8 cellular contexts compared by ENCODE assay signal in the genomic region with DNA sequence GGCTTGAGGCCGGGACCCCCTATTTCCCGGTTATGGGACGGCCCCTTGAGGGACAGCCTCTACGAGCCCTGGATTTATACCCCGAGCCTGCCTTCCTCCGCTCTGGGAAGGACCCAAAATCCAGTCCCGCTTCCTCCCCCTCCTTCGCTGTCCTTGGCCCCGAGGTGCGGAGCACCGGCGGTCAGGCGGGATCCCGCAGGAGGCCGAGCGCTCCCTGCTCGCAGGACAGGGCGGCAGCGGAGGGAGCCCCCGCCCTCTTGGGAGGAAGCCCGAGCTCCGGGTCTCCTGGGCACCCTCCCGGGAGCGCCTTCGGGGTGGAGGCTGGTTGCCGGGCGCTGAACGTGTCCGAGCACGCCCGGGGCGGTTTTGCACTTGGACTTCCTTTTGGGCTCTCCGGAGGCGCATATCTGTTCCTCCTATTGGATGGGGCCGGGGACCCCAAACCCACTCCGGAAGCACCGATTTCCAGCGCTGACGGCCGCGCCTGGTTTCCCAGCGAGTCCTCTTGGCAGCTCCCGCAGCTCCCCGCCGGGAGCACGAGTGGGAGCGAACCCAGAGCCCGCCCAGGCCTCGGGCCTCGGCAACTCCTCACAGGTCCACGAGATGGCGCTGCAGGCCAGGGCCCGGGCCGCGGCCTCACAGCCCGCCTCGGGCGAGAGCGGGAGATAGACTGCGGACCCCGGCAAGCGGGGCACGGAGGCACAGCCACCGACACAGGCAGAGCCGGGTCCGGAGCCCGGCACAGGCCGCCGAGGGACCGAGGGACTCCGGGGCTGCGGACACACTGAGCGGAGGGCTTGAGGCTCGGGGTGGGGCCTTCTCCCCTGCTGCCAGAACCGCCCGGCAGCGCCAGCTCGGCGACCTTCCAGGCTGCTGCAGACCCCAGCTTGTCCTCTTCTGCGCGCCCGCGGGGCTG. TPM values are rescaled to one million over a fixed set of nuclear protein-coding genes. Genes with fewer than 3 reads are reported as not detected.
A peak's percentile ranks its signal among the peaks of the same experiment; 100 is the strongest.
DNase-seq lines count a peak whose midpoint lies in the region; ATAC-seq and TF ChIP-seq lines count a peak whose summit lies in the region.

No MANE protein-coding gene starts in this region.

- TF ChIP-seq EP300 in gastroesophageal sphincter (IDR thresholded peaks at IDR 0.05) (no peak), suprapubic skin (IDR thresholded peaks at IDR 0.05) (no peak)

- H3K27me3 ChIP-seq in gastroesophageal sphincter, result peaks cover 27% of the 10 kb centered on the region
- peaks cover 100% of the 10 kb centered on the region for H3K27me3 ChIP-seq in neutrophil
- H3K27me3 ChIP-seq in suprapubic skin, result peaks cover 45% of the 10 kb centered on the region

- ATAC-seq in GM21717 (IDR thresholded peaks at IDR 0.05; ENCODE audit: unreplicated experiment), result peak; percentile 58
- ATAC-seq in gastroesophageal sphincter, result peak; percentile 80

- H3K4me1 ChIP-seq in gastroesophageal sphincter (peaks cover 0 to 88% (median 39%) of the 10 kb centered on the region in 3 donors), neutrophil (ENCODE audit: control insufficient read depth in 1 of 2, insufficient read depth in 1 of 2, low read depth in 1 of 2, low read length in 1 of 2) (peaks cover 46 to 56% of the 10 kb centered on the region in 2 experiments), suprapubic skin (peaks cover 57% of the 10 kb centered on the region)

- peaks cover 0 to 9% of the 10 kb centered on the region in 2 donors for H3K36me3 ChIP-seq in gastroesophageal sphincter
- no peaks in the 10 kb centered on the region for H3K36me3 ChIP-seq in neutrophil
- no peaks in the 10 kb centered on the region for H3K36me3 ChIP-seq in suprapubic skin

- DNase-seq in DMS153 treated with DMSO at 0.1 percent for 48 hours (lab: John Stamatoyannopoulos, UW; ENCODE audit: unreplicated experiment), result peak; percentile 66
- DNase-seq in KBM-7, result peak; percentile 90
- DNase-seq in RPMI8226, result peak; percentile 55
- peak; percentile 44 to 68 (median 58) for DNase-seq in activated naive CD4-positive, alpha-beta T cell (lab: John Stamatoyannopoulos, UW)
- peak; percentile 85 to 91 for DNase-seq in suprapubic skin (ENCODE audit: low spot score in 2 of 2)

- in situ Hi-C loops in KBM-7 (cut with MboI; ENCODE audit: low pct_unique_long_range_greater_than_20kb, low sequenced_read_pairs), result loop anchor here (25.0 kb wide), 2 partner anchors 150 to 425 kb away; no protein-coding TSS in a partner anchor

- H3K27ac ChIP-seq in gastroesophageal sphincter (peak overlapping the region; percentile 64 to 94 (median 92)), neutrophil (no peak overlapping the region), suprapubic skin (peak overlapping the region; percentile 75)

- TF ChIP-seq CTCF in gastroesophageal sphincter (IDR thresholded peaks at IDR 0.05) (peak; percentile 98 to 99 (median 98)), neutrophil (IDR thresholded peaks at IDR 0.05) (peak; percentile 79), suprapubic skin (IDR thresholded peaks at IDR 0.05) (peak; percentile 87 to 98)

- H3K9me3 ChIP-seq in gastroesophageal sphincter, result no peaks in the 10 kb centered on the region
- H3K9me3 ChIP-seq in neutrophil, result no peaks in the 10 kb centered on the region
- H3K9me3 ChIP-seq in suprapubic skin, result no peaks in the 10 kb centered on the region

- TF ChIP-seq POLR2A in gastroesophageal sphincter (IDR thresholded peaks at IDR 0.05), result peak in 1 of 2 donors; percentile 37
- TF ChIP-seq POLR2A in suprapubic skin (IDR thresholded peaks at IDR 0.05), result peak in 1 of 2 donors; percentile 23

- WGBS in gastroesophageal sphincter (ENCODE audit: low coverage in 1 of 2), 2 donors, result 0% methylated on average over 5 of the region's 83 CpGs; no CpG with 5 or more reads in 1 of the 2 donors
- WGBS in suprapubic skin, result 0% methylated on average over 23 of the region's 83 CpGs

- H3K4me3 ChIP-seq in gastroesophageal sphincter (peak overlapping the region; percentile 53 to 72), neutrophil (ENCODE audit: low read depth in 1 of 2, low read length in 1 of 2) (peak overlapping the region; percentile 57 to 69), suprapubic skin (peak overlapping the region; percentile 54)

RNA-seq across cellular contexts. Expression of gene TBX2, which starts 12.6 kb away (rescaled TPM):
- total RNA-seq in gastroesophageal sphincter (10 to 100 TPM; 19.0 to 33.6 (median 22.8) TPM), suprapubic skin (1 to 10 TPM; 2.2 to 3.1 (median 2.8) TPM)

RNA-seq across cellular contexts. Expression of gene TBX4, which starts 40.0 kb away (rescaled TPM):
- total RNA-seq in gastroesophageal sphincter, result under 1 TPM in 1 of 4 donors, not detected in 3; 0.27 TPM
- under 1 TPM in 2 of 4 donors, not detected in 2; 0.30 to 0.56 TPM for total RNA-seq in suprapubic skin

Comparison
In these comparisons a context has a peak if more than half of its experiments do, and no peak if none do; other contexts are left out.
1. RNA of gene TBX2, which starts 12.6 kb away (total RNA-seq): 19.0 to 33.6 TPM in gastroesophageal sphincter; 2.2 to 3.1 TPM in suprapubic skin; every median in the first group is over 4 times any median in the second.
2. Peak in every context shown above with its lines, with median percentiles within 50 percentile points of each other: DNase-seq, H3K4me3 ChIP-seq and CTCF ChIP-seq.